1 cellular context compared by ENCODE assay signal in genomic region chr7:79982151-79982770, GRCh38.
TF ChIP-seq lines count a peak whose summit lies in the region.

No MANE protein-coding gene starts in this region.

TF ChIP-seq in SK-N-SH, 30 proteins besides CTCF, POLR2A, EP300 and RAD21 (continued from another document):
- TF ChIP-seq GATA2 (CRISPR knock-in tag; IDR thresholded peaks at IDR 0.05), result peak; percentile 90
- TF ChIP-seq FOXJ3 (CRISPR knock-in tag; IDR thresholded peaks at IDR 0.05), result peak; percentile 63; the same call in 1 of the 2 replicates
- peak; percentile 77 for TF ChIP-seq PBX3 (IDR thresholded peaks at IDR 0.05)
